In the genomic region with DNA sequence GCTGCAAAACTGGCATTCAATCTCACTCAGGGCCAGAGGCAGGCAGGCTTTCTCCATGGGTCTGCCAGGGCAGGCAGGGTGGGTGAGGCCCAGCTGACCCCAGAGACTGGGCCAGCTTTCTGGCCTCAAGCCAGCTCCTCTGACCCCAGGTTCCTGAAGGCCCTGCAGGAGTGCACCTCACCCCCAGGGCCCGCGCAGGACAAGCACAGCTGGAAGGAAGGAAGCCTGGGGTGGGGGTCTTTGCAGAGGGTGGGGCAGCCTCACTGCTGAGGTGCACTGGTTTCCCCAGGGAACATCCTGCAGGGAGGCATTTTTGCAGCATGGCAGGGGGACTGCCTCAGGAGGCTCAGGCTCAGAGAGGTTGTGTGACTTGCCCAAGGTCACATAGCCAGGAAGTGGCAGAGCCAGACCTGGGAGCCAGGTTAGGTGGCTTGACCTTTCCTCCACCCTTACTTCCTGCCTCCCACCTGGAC, we compare ENCODE assay signal across 11 cellular contexts. TPM values are rescaled to one million over a fixed set of nuclear protein-coding genes. Genes with fewer than 3 reads are reported as not detected.
DNase-seq lines count a peak whose midpoint lies in the region; ATAC-seq and TF ChIP-seq lines count a peak whose summit lies in the region.
"Had no signal": no experiment of that assay in that cellular context is flagged by ENCODE, and none has a peak within 500 bp of the region (broad histone marks: within the 10 kb centered on the region; RNA-seq: fewer than 3 reads in every experiment).

No MANE protein-coding gene starts in this region.

- no peaks in the 10 kb centered on the region for H3K9me3 Mint-ChIP-seq in activated CD4-positive, alpha-beta T cell treated with anti-CD3 and anti-CD28 coated beads for 36 hours (ENCODE audit: low read depth)
- H3K9me3 Mint-ChIP-seq in activated naive CD8-positive, alpha-beta T cell (ENCODE audit: low read depth): no peaks in the 10 kb centered on the region
- H3K9me3 Mint-ChIP-seq: memory B cell; stimulated activated memory B cell treated with anti-CD40 and anti-IgM and Interleukin-4, amounts not matched to agents 10 μg/mL and 1 μg/mL and 100 μg/mL, for 72 hours had no signal

- H3K4me1 Mint-ChIP-seq in activated CD4-positive, alpha-beta T cell treated with anti-CD3 and anti-CD28 coated beads for 36 hours: peaks cover 51% of the 10 kb centered on the region
- peaks cover 25% of the 10 kb centered on the region for H3K4me1 Mint-ChIP-seq in activated naive CD8-positive, alpha-beta T cell (ENCODE audit: low read depth)

- H3K36me3 Mint-ChIP-seq in activated CD4-positive, alpha-beta T cell treated with anti-CD3 and anti-CD28 coated beads for 36 hours (ENCODE audit: low read depth): peaks cover 12% of the 10 kb centered on the region
- no peaks in the 10 kb centered on the region for H3K36me3 Mint-ChIP-seq in activated naive CD8-positive, alpha-beta T cell
- H3K36me3 Mint-ChIP-seq: memory B cell had no signal

- TF ChIP-seq POLR2A in stomach (IDR thresholded peaks at IDR 0.05): no peak

- TF ChIP-seq CTCF in stomach (IDR thresholded peaks at IDR 0.05): no peak

- H3K4me1 ChIP-seq in stomach: peaks cover 19 to 56% (median 24%) of the 10 kb centered on the region in 4 donors

- H3K4me3 Mint-ChIP-seq in activated CD4-positive, alpha-beta T cell treated with anti-CD3 and anti-CD28 coated beads for 36 hours: peak overlapping the region; percentile 81
- peak overlapping the region; percentile 82 for H3K4me3 Mint-ChIP-seq in activated naive CD8-positive, alpha-beta T cell
- H3K4me3 Mint-ChIP-seq: memory B cell had no signal

- peak overlapping the region in 4 of 5 donors; percentile 67 to 82 (median 74) for H3K27ac ChIP-seq in stomach

- no peaks in the 10 kb centered on the region for H3K9me3 ChIP-seq in stomach

- POLR2A ChIA-PET in activated CD4-positive, alpha-beta T cell treated with anti-CD3 and anti-CD28 coated beads for 36 hours (lab: Charles Lee): interaction anchor here (1.1 to 2.0 kb wide), 2 partner anchors 10 to 31 kb away, joined by 6 to 8 read pairs; a partner anchor contains a TSS

- 69 to 89% (median 80%) methylated on average over 1 to 2 of the region's 2 CpGs for WGBS in stomach, 5 donors

- CTCF ChIA-PET in activated CD4-positive, alpha-beta T cell treated with anti-CD3 and anti-CD28 coated beads for 36 hours (lab: Charles Lee): interaction anchor here (3.3 kb wide), 1 partner anchor 34 kb away, joined by 11 read pairs; no protein-coding TSS in a partner anchor

- no peak for DNase-seq in activated CD4-positive, alpha-beta T cell treated with anti-CD3 and anti-CD28 coated beads for 36 hours
- DNase-seq in activated CD4-positive, alpha-beta T cell treated with anti-CD3 and anti-CD28 coated beads, Interleukin-2, amount 50 U/mL, for 4 hours: no peak
- peak; percentile 46 to 49 for DNase-seq in left colon
- no peak for DNase-seq in stomach
- DNase-seq in NCI-H774 (lab: John Stamatoyannopoulos, UW): no peak
- no peak for DNase-seq in RPMI8226
- DNase-seq: NCI-H2227 treated with DMSO at 0.1 percent for 48 hours had no signal

- peak overlapping the region in 2 of 4 donors; percentile 11 to 14 for H3K4me3 ChIP-seq in stomach

- TF ChIP-seq EP300 in stomach (IDR thresholded peaks at IDR 0.05): no peak

- H3K27me3 ChIP-seq in stomach: no peaks in the 10 kb centered on the region

- intact Hi-C loops in activated CD4-positive, alpha-beta T cell treated with anti-CD3 and anti-CD28 coated beads for 36 hours (cut with DNase I, micrococcal nuclease): loop anchor here in 1 of 2 experiments (10.0 kb wide), 1 partner anchor 464 kb away; no protein-coding TSS in a partner anchor
- intact Hi-C loops in left colon (cut with DNase I, micrococcal nuclease): no loop called here
- intact Hi-C loops in stomach (cut with DNase I; ENCODE audit: low total_unique reads): no loop called here

- ATAC-seq in activated CD4-positive, alpha-beta T cell treated with anti-CD3 and anti-CD28 coated beads for 36 hours: no peak
- ATAC-seq in left colon: peak; percentile 18
- ATAC-seq in HG03097 (IDR thresholded peaks at IDR 0.05; ENCODE audit: low FRiP score, unreplicated experiment): no peak
- ATAC-seq: stimulated activated memory B cell treated with anti-CD40 and anti-IgM and Interleukin-4, amounts not matched to agents 10 μg/mL and 1 μg/mL and 100 μg/mL, for 72 hours had no signal

- H3K27ac Mint-ChIP-seq in activated CD4-positive, alpha-beta T cell treated with anti-CD3 and anti-CD28 coated beads for 36 hours: peak overlapping the region; percentile 98
- H3K27ac Mint-ChIP-seq in activated naive CD8-positive, alpha-beta T cell: peak overlapping the region; percentile 58
- H3K27ac Mint-ChIP-seq: memory B cell had no signal

- no peaks in the 10 kb centered on the region for H3K27me3 Mint-ChIP-seq in activated CD4-positive, alpha-beta T cell treated with anti-CD3 and anti-CD28 coated beads for 36 hours
- H3K27me3 Mint-ChIP-seq in activated naive CD8-positive, alpha-beta T cell: no peaks in the 10 kb centered on the region

- no peaks in the 10 kb centered on the region for H3K36me3 ChIP-seq in stomach

RNA-seq across cellular contexts. Expression of a gene that starts 31.5 kb away (rescaled TPM):
- total RNA-seq in activated CD4-positive, alpha-beta T cell treated with anti-CD3 and anti-CD28 coated beads for 36 hours: 10 to 100 TPM; 27.1 to 27.2 TPM
- total RNA-seq in left colon: 10 to 100 TPM; 41.2 to 46.2 TPM
- total RNA-seq in stomach: 10 to 100 TPM in 4 of 5 donors, 1 to 10 TPM in 1; 7.6 to 88.9 (median 22.2) TPM
- 1 to 10 TPM; 4.1 to 5.4 (median 5.3) TPM for polyA plus RNA-seq in stomach

Comparison
In these comparisons a context has a peak if more than half of its experiments do, and no peak if none do; other contexts are left out.
1. DNase-seq: peak in left colon (2 of 2); none in activated CD4-positive, alpha-beta T cell treated with anti-CD3 and anti-CD28 coated beads for 36 hours (single experiment), activated CD4-positive, alpha-beta T cell treated with anti-CD3 and anti-CD28 coated beads, Interleukin-2, amount 50 U/mL, for 4 hours (0 of 2), stomach (single experiment), NCI-H774 (single experiment) and RPMI8226 (single experiment).